Comparison of ENCODE assay signal across 21 cellular contexts in the genomic region with DNA sequence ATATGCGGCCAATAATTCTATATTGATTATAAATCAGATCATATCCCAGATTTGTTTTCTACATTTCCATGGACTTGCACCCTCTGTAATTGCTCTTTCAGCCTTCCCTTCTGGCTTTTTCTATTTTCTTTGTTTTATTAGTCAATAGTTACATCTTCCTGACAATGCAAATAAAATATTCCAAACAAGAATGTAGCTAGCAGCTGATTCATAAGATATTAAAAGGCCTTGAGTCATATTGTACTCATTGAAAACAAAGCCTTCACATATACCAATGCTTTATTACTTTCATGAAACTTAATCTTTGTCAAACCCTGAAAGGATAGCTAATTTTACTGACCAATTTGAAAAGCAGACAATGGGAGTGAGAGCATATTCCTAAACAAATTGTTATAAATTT. TPM values are rescaled to one million over a fixed set of nuclear protein-coding genes. Genes with fewer than 3 reads are reported as not detected.
DNase-seq lines count a peak whose midpoint lies in the region; ATAC-seq, FAIRE-seq and TF ChIP-seq lines count a peak whose summit lies in the region.
"Had no signal": no experiment of that assay in that cellular context is flagged by ENCODE, and none has a peak within 500 bp of the region (broad histone marks: within the 10 kb centered on the region; RNA-seq: fewer than 3 reads in every experiment).

No MANE protein-coding gene starts in this region.

- H3K9me3 ChIP-seq in PC-3 (ENCODE audit: low read length): no peaks in the 10 kb centered on the region
- H3K9me3 ChIP-seq in H1 (ENCODE audit: insufficient read depth in 2 of 2, low read depth in 1 of 2, low read length in 1 of 2): no peaks in the 10 kb centered on the region
- H3K9me3 ChIP-seq: BE2C had no signal

- H2BK15ac ChIP-seq in H1 (ENCODE audit: low read length): no peak overlapping the region

- H3K56ac ChIP-seq in H1 (replicated peaks; ENCODE audit: insufficient read length, low read depth, low read length): no peak overlapping the region

- H4K20me1 ChIP-seq in PC-3 (ENCODE audit: low read length) (no peaks in the 10 kb centered on the region), H1 (replicated peaks in 1 of 2; ENCODE audit: control insufficient read depth in 1 of 2, insufficient read depth in 2 of 2, low read length in 2 of 2) (no peaks in the 10 kb centered on the region)

- no peak overlapping the region for H2AFZ ChIP-seq in PC-3 (ENCODE audit: low read length)
- H2AFZ ChIP-seq in H1 (ENCODE audit: low read length): no peak overlapping the region

- ATAC-seq in PC-3: peak; percentile 74
- peak; percentile 81 for ATAC-seq in foreskin keratinocyte
- no peak for ATAC-seq in GM21526 (IDR thresholded peaks at IDR 0.05; ENCODE audit: low FRiP score, unreplicated experiment)

- H3K14ac ChIP-seq in H1 (ENCODE audit: insufficient read length): no peak overlapping the region

- no peaks in the 10 kb centered on the region for H3K27me3 ChIP-seq in PC-3 (ENCODE audit: low read length)
- 0 out of 7 replicates have a peak, but pooled peaks cover 0 to 1% (median 0%) of the 10 kb centered on the region in 4 experiments for H3K27me3 ChIP-seq in H1 (replicated peaks in 1 of 4; ENCODE audit: control insufficient read depth in 3 of 4, extremely low read depth in 1 of 4, insufficient read depth in 3 of 4, low read length in 3 of 4)
- H3K27me3 ChIP-seq in foreskin keratinocyte: peaks cover 15% of the 10 kb centered on the region

- no peak overlapping the region for H2BK5ac ChIP-seq in H1 (ENCODE audit: low read depth, low read length)

- H4K8ac ChIP-seq in H1 (ENCODE audit: extremely low read depth, insufficient read depth, low read length): no peak overlapping the region

- intact Hi-C loops in PC-3 (cut with micrococcal nuclease): no loop called here

- H3K9me2 ChIP-seq in PC-3 (replicated peaks; ENCODE audit: low read length): no peaks in the 10 kb centered on the region

- no peak for TF ChIP-seq RAD21 in H1 (IDR thresholded peaks at IDR 0.05 in 1 of 2, conservative IDR thresholded peaks at IDR 0.05 in 1 of 2; ENCODE audit: low read depth in 2 of 2, low read length in 2 of 2)

- POLR2A ChIA-PET in PC-3 (lab: Charles Lee; ENCODE audit: unreplicated experiment) (no interaction called here), H1 (lab: Charles Lee; ENCODE audit: partially characterized antibody) (interaction anchor here (0.6 kb wide), 1 partner anchor 55 kb away, joined by 3 read pairs; no protein-coding TSS in a partner anchor)

- H3K4me3 ChIP-seq in PC-3 (ENCODE audit: low read length): 0 out of 2 replicates have a peak overlapping the region, but pooled peaks have one; percentile 7
- H3K4me3 ChIP-seq in H1 (ENCODE audit: extremely low read depth in 1 of 4, insufficient read depth in 2 of 4, low read depth in 3 of 4, low read length in 4 of 4): no peak overlapping the region

- no peak for DNase-seq in GM12892 (ENCODE audit: insufficient read length)
- DNase-seq in PC-3: peak; percentile 68
- no peak for DNase-seq in H1 (ENCODE audit: low read depth in 1 of 2, low spot score in 2 of 2)
- DNase-seq in foreskin keratinocyte: peak in 1 of 2 donors; percentile 59
- DNase-seq in activated effector memory CD4-positive, alpha-beta T cell treated with Interleukin-2 at 50 U/mL for 16 hours: no peak
- DNase-seq in DMS53 treated with DMSO at 0.1 percent for 48 hours (lab: John Stamatoyannopoulos, UW; ENCODE audit: unreplicated experiment): no peak
- no peak for DNase-seq in amniotic stem cell (lab: John Stamatoyannopoulos, UW)
- DNase-seq: ACHN; BE2C; C1 segment of cervical spinal cord; CD4-positive, CD25-positive, alpha-beta regulatory T cell; CD8-positive, alpha-beta memory T cell; COR-L47; DMS 273 treated with DMSO at 0.1 percent for 48 hours; DMS53; KG1 had no signal

- no peak overlapping the region for H3K18ac ChIP-seq in H1 (ENCODE audit: extremely low read depth, low read length)

- no peak overlapping the region for H3K23ac ChIP-seq in H1 (ENCODE audit: insufficient read length)

- peak overlapping the region; percentile 9; the same call in 1 of the 2 replicates for H2BK20ac ChIP-seq in H1 (ENCODE audit: low read length)

- no peak overlapping the region for H2BK12ac ChIP-seq in H1 (ENCODE audit: low read depth, low read length)

- CTCF ChIA-PET in PC-3 (lab: Charles Lee) (interaction anchor here (0.5 to 1.0 kb wide), 4 partner anchors 11 to 104 kb away, joined by 3 to 17 read pairs (median 3); a partner anchor contains a TSS), H1 (lab: Charles Lee; ENCODE audit: partially characterized antibody) (interaction anchor here (0.7 to 1.7 kb wide), 2 partner anchors 10 to 109 kb away, joined by 3 to 5 read pairs; a partner anchor contains a TSS)

- TF ChIP-seq POLR2A in GM12892 (IDR thresholded peaks at IDR 0.05; ENCODE audit: low read depth, low read length) (no peak), H1 (IDR thresholded peaks at IDR 0.05; ENCODE audit: control extremely low read depth in 1 of 2, low read depth in 2 of 2, low read length in 2 of 2) (no peak)

- no peak for TF ChIP-seq EP300 in H1 (IDR thresholded peaks at IDR 0.05; ENCODE audit: borderline replicate concordance in 1 of 2, low read depth in 2 of 2, low read length in 2 of 2)

- no peaks in the 10 kb centered on the region; the same call in none of the 2 replicates for H3K23me2 ChIP-seq in H1 (ENCODE audit: low read depth, low read length)

- H3K36me3 ChIP-seq in PC-3 (ENCODE audit: low read depth, low read length) (no peaks in the 10 kb centered on the region; the same call in 1 of the 2 replicates), H1 (ENCODE audit: control insufficient read depth in 2 of 4, insufficient read depth in 4 of 4, low read length in 3 of 4) (no peaks in the 10 kb centered on the region)
- H3K36me3 ChIP-seq: BE2C had no signal

- no peak overlapping the region for H3K9ac ChIP-seq in PC-3 (ENCODE audit: low read length)
- H3K9ac ChIP-seq in H1 (replicated peaks in 1 of 4; ENCODE audit: extremely low read depth in 1 of 4, low read depth in 3 of 4, low read length in 3 of 4): no peak overlapping the region

- no TSS peak for BruUV-seq in PC-3 (replicated peaks; lab: Mats Ljungman, UMichigan)

- H3K4me1 ChIP-seq in PC-3 (ENCODE audit: insufficient read depth, low read length) (peaks cover 21% of the 10 kb centered on the region), H1 (replicated peaks in 1 of 4; ENCODE audit: control insufficient read depth in 3 of 4, insufficient read depth in 4 of 4, low read length in 3 of 4) (peaks cover 5 to 23% (median 14%) of the 10 kb centered on the region in 4 experiments; a peak in 6 of 7 replicates), foreskin keratinocyte (peaks cover 8% of the 10 kb centered on the region)
- H3K4me1 ChIP-seq: BE2C had no signal

- H3K79me2 ChIP-seq in PC-3 (ENCODE audit: low read length) (no peaks in the 10 kb centered on the region), H1 (ENCODE audit: control insufficient read depth in 1 of 2, insufficient read depth in 2 of 2, low read length in 2 of 2) (no peaks in the 10 kb centered on the region)

- TF ChIP-seq CTCF in PC-3 (conservative IDR thresholded peaks at IDR 0.05; ENCODE audit: low read depth, low read length): no peak
- TF ChIP-seq CTCF in H1 (IDR thresholded peaks at IDR 0.05; ENCODE audit: control extremely low read depth in 1 of 3, insufficient read depth in 1 of 3, low read depth in 1 of 3, low read length in 3 of 3): no peak
- TF ChIP-seq CTCF in foreskin keratinocyte (conservative IDR thresholded peaks at IDR 0.05): no peak

- no peak overlapping the region for H3K4ac ChIP-seq in H1 (replicated peaks; ENCODE audit: insufficient read length, low read depth, low read length)

- H2BK120ac ChIP-seq in H1 (replicated peaks; ENCODE audit: low read depth, low read length): no peak overlapping the region

- H3K4me2 ChIP-seq in PC-3 (ENCODE audit: low read length) (peak overlapping the region; percentile 61), H1 (ENCODE audit: insufficient read depth in 1 of 2, low read depth in 2 of 2, low read length in 2 of 2) (no peak overlapping the region)

- no peaks in the 10 kb centered on the region for H3F3A ChIP-seq in PC-3 (ENCODE audit: low read length, unreplicated experiment)

- H3K79me1 ChIP-seq in H1 (ENCODE audit: low read depth, low read length): no peaks in the 10 kb centered on the region

- FAIRE-seq in GM12892 (lab: Jason Lieb, UNC) (peak; percentile 9), H1 (lab: Jason Lieb, UNC) (no peak)
- FAIRE-seq: G401.6, GM12891, GM18507, H54 had no signal

- no peak overlapping the region for H4K5ac ChIP-seq in H1 (ENCODE audit: insufficient read length, low read depth, low read length)

- H3K27ac ChIP-seq in PC-3 (ENCODE audit: low read length): peak overlapping the region; percentile 89
- H3K27ac ChIP-seq in H1 (ENCODE audit: low read depth, low read length): no peak overlapping the region
- no peak overlapping the region for H3K27ac ChIP-seq in foreskin keratinocyte

- no peak overlapping the region for H4K91ac ChIP-seq in H1 (replicated peaks; ENCODE audit: insufficient read length, low read length)

- no peak overlapping the region for H2AK5ac ChIP-seq in H1 (ENCODE audit: low read depth, low read length)

- WGBS in H1 (ENCODE audit: extremely low coverage in 1 of 2, insufficient coverage in 1 of 2, insufficient read length in 1 of 2, insufficient replicate concordance in 2 of 2, low coverage in 1 of 2, low lambda C conversion rate in 2 of 2, missing lambda C conversion rate in 1 of 2), 2 experiments: 100% methylated on average over 1 of the region's 1 CpG; no CpG with 5 or more reads in 1 of the 2 experiments

TF ChIP-seq in H1, 55 proteins besides CTCF, POLR2A, EP300 and RAD21 (continues in another document):
- no peak for TF ChIP-seq CBX8 (IDR thresholded peaks at IDR 0.05; ENCODE audit: borderline replicate concordance, low read depth, low read length)
- TF ChIP-seq MAFK (IDR thresholded peaks at IDR 0.05; ENCODE audit: low read depth, low read length): no peak
- TF ChIP-seq NANOG (IDR thresholded peaks at IDR 0.05; ENCODE audit: insufficient read depth, low read depth, low read length, poor library complexity, severe bottlenecking): no peak
- no peak for TF ChIP-seq SAP30 (IDR thresholded peaks at IDR 0.05; ENCODE audit: insufficient read depth, insufficient replicate concordance, low read length)
- TF ChIP-seq RFX5 (IDR thresholded peaks at IDR 0.05; ENCODE audit: borderline replicate concordance, low read depth, low read length): no peak

RNA-seq across cellular contexts. Expression of a gene that starts 10.7 kb away (rescaled TPM):
- polyA plus RNA-seq in GM12892 (2012; ENCODE audit: missing spikeins): 10.0 TPM
- total RNA-seq in PC-3 (2014; rRNA removed) (1.9 and 2.1 TPM in 2 replicates), foreskin keratinocyte (1.2 and 1.4 TPM in 2 replicates)
- 8.6 and 11.0 TPM in 2 replicates for total RNA-seq in H1 (2021; fragmentation: NEBNext Ultra II Directional; extraction: Animal tissue kit (Norgen Biotek cat#: 25700))
- polyA plus RNA-seq in H1 (2011; rRNA removed) (2.9 and 3.4 TPM in 2 replicates), foreskin keratinocyte (0.20 and 0.27 TPM in 2 replicates)
- 3.7 TPM for polyA plus RNA-seq in H1 (2011; cell fraction: cytosol; rRNA removed)
- polyA plus RNA-seq in H1 (2011; cell fraction: nucleus; rRNA removed): 9.6 TPM
- polyA plus RNA-seq in H1 (2012, experiment 1 of 2): 2.8 to 5.2 TPM (median 4.2 TPM) in 4 replicates
- polyA plus RNA-seq in H1 (2012, experiment 2 of 2): 0.37 TPM
- polyA plus RNA-seq in H1 (2013, experiment 1 of 2): 2.7 TPM
- polyA plus RNA-seq in H1 (2013, experiment 2 of 2): 2.6 TPM
- polyA minus RNA-seq in H1 (2011; rRNA and poly(A)+ RNA removed): 10.4 and 10.8 TPM in 2 replicates
- polyA minus RNA-seq in H1 (2011; cell fraction: cytosol; rRNA and poly(A)+ RNA removed): 5.7 TPM
- 21.6 TPM for polyA minus RNA-seq in H1 (2011; cell fraction: nucleus; rRNA and poly(A)+ RNA removed)
